In the genomic region with DNA sequence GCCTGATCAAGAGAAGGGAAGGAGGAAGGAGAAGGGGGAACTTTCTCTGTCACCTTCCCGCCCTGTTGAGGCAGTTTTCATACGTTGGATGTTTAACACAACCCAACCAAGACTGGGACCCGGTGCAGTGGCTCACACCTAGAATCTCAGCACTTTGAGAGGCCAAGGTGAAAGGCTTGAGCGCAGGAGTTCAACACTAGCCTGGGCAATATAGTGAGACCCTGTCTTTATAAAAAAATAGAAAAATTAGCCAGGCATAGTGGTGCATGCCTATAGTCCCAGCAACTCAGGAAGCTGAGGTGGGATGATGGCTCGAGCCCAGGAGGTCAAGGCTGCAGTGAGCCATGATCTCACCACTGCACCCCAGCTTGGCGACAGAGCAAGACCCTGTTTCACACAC, we compare ENCODE assay signal across 9 cellular contexts. TPM values are rescaled to one million over a fixed set of nuclear protein-coding genes. Genes with fewer than 3 reads are reported as not detected.
"Had no signal": no experiment of that assay in that cellular context is flagged by ENCODE, and none has a peak within 500 bp of the region (broad histone marks: within the 10 kb centered on the region; RNA-seq: fewer than 3 reads in every experiment).

No MANE protein-coding gene starts in this region.

- FAIRE-seq: G401.6, GM12878, GM12891, GM12892, GM18507, GM19239 had no signal

- H3K4me3 ChIP-seq: GM12878 had no signal

- ATAC-seq: GM12878 had no signal

- DNase-seq: GDM1, GF-D8 had no signal

RNA-seq across cellular contexts. Expression of gene ZIM2, which starts 59.4 kb away (rescaled TPM):
- total RNA-seq: G401, GM12878 had no signal
- polyA plus RNA-seq: GM12878 had no signal
